ENCODE assay signal across 31 cellular contexts in genomic region chr6:162922816-162923215, GRCh38.
"Had no signal": no experiment of that assay in that cellular context is flagged by ENCODE, and none has a peak within 500 bp of the region (broad histone marks: within the 10 kb centered on the region; RNA-seq: fewer than 3 reads in every experiment).

No MANE protein-coding gene starts in this region.

- H3K4me1 ChIP-seq: adrenal gland, body of pancreas, Peyer's patch had no signal

- H3K36me3 Mint-ChIP-seq: IgD-negative memory B cell had no signal

- H3K4me3 Mint-ChIP-seq: activated CD4-positive, alpha-beta T cell treated with anti-CD3 and anti-CD28 coated beads, Interleukin-2, amount 10 ng/mL, durations not matched to agents 24 days and 14 days; activated CD8-positive, alpha-beta T cell treated with anti-CD3 and anti-CD28 coated beads, Interleukin-2, amount 10 ng/mL, durations not matched to agents 7 days and 5 days; activated naive CD4-positive, alpha-beta T cell treated with anti-CD3 and anti-CD28 coated beads for 36 hours; activated T-cell treated with anti-CD3 and anti-CD28 coated beads, Interleukin-2, amount 50 U/mL, for 24 hours; IgD-negative memory B cell; T-helper 1 cell treated with Interleukin-12 subunit alpha and Interleukin-12 subunit beta and Interleukin-4 antibody, amounts not matched to agents 30 μg/mL and 1 μg/mL, for 36 hours; T-helper 2 cell treated with Interferon-gamma antibody and Interleukin-4, amounts not matched to agents 5 μg/mL and 100 μg/mL, for 36 hours had no signal

- H3K4me1 Mint-ChIP-seq: activated CD4-positive, alpha-beta T cell treated with anti-CD3 and anti-CD28 coated beads, Interleukin-2, amount 10 ng/mL, durations not matched to agents 24 days and 14 days; IgD-negative memory B cell had no signal

- H3K27ac Mint-ChIP-seq: activated CD4-positive, alpha-beta T cell treated with anti-CD3 and anti-CD28 coated beads, Interleukin-2, amount 10 ng/mL, durations not matched to agents 24 days and 14 days; activated CD8-positive, alpha-beta T cell treated with anti-CD3 and anti-CD28 coated beads, Interleukin-2, amount 10 ng/mL, durations not matched to agents 7 days and 5 days; activated naive CD4-positive, alpha-beta T cell treated with anti-CD3 and anti-CD28 coated beads for 36 hours; activated naive CD4-positive, alpha-beta T cell treated with anti-CD3 and anti-CD28 coated beads, Interleukin-2, amount 50 U/mL, for 72 hours; activated T-cell treated with anti-CD3 and anti-CD28 coated beads, Interleukin-2, amount 50 U/mL, for 24 hours; activated T-helper 2 cell treated with anti-CD3 and anti-CD28 coated beads, Interferon-gamma antibody, Interleukin-2, Interleukin-4, amounts not matched to agents 10 μg/mL and 5 μg/mL and 100 μg/mL, durations not matched to agents 14 hours and 24 hours and 36 hours; IgD-negative memory B cell; T-helper 1 cell treated with Interleukin-12 subunit alpha and Interleukin-12 subunit beta and Interleukin-4 antibody, amounts not matched to agents 30 μg/mL and 1 μg/mL, for 36 hours; T-helper 2 cell treated with Interferon-gamma antibody and Interleukin-4, amounts not matched to agents 5 μg/mL and 100 μg/mL, for 36 hours had no signal

- H3K27ac ChIP-seq: adrenal gland, body of pancreas, Peyer's patch, RWPE1 had no signal

- H3K27me3 Mint-ChIP-seq: activated CD4-positive, alpha-beta T cell treated with anti-CD3 and anti-CD28 coated beads, Interleukin-2, amount 10 ng/mL, durations not matched to agents 24 days and 14 days; activated T-cell treated with anti-CD3 and anti-CD28 coated beads, Interleukin-2, amount 50 U/mL, for 24 hours; IgD-negative memory B cell had no signal

- H3K9me3 ChIP-seq: adrenal gland, body of pancreas, Peyer's patch had no signal

- H3K4me3 ChIP-seq: adrenal gland, body of pancreas, Peyer's patch had no signal

- DNase-seq: activated CD4-positive, alpha-beta T cell treated with anti-CD3 and anti-CD28 coated beads, Interleukin-2, amount 10 ng/mL, durations not matched to agents 24 days and 14 days; activated CD4-positive, alpha-beta T cell treated with anti-CD3 and anti-CD28 coated beads, Interleukin-2, amount 50 U/mL, for 4 hours; activated CD8-positive, alpha-beta T cell treated with anti-CD3 and anti-CD28 coated beads, Interleukin-2, amount 10 ng/mL, durations not matched to agents 7 days and 5 days; activated gamma-delta T cell treated with Interleukin-2 at 50 U/mL for 16 hours; activated naive CD4-positive, alpha-beta T cell treated with anti-CD3 and anti-CD28 coated beads for 36 hours; activated T-cell treated with anti-CD3 and anti-CD28 coated beads, Interleukin-2, amount 50 U/mL, for 24 hours; adrenal gland; body of pancreas; caudate nucleus; cerebellar nuclear complex; Karpas-422; KBM-7; NCI-H1105; NCI-H1417 treated with DMSO at 0.1 percent for 48 hours; NCI-H187 treated with DMSO at 0.1 percent for 48 hours; NCI-H2081; NCI-H2171 treated with DMSO at 0.1 percent for 48 hours; NCI-H226; NCI-H446 treated with DMSO at 0.1 percent for 48 hours; NCI-H524; NCI-H748 treated with DMSO at 0.1 percent for 48 hours; NK-92 treated with Interleukin-12 subunit alpha and Interleukin-12 subunit beta, amount 100 ng/mL, for 24 hours; PC-3; Peyer's patch; SIG-M5 had no signal

- H3K36me3 ChIP-seq: adrenal gland, Peyer's patch had no signal

- H3K27me3 ChIP-seq: adrenal gland, body of pancreas, Peyer's patch had no signal
